ENCODE assay signal across 10 cellular contexts in genomic region chr12:122979001-122979907, GRCh38. TPM values are rescaled to one million over a fixed set of nuclear protein-coding genes. Genes with fewer than 3 reads are reported as not detected.
DNase-seq lines count a peak whose midpoint lies in the region; ATAC-seq, FAIRE-seq and TF ChIP-seq lines count a peak whose summit lies in the region.
"Had no signal": no experiment of that assay in that cellular context is flagged by ENCODE, and none has a peak within 500 bp of the region (broad histone marks: within the 10 kb centered on the region; RNA-seq: fewer than 3 reads in every experiment).

No MANE protein-coding gene starts in this region.

- peaks cover 30 to 70% (median 53%) of the 10 kb centered on the region in 7 donors for H3K4me1 Mint-ChIP-seq in naive thymus-derived CD4-positive, alpha-beta T cell

- CTCF ChIA-PET in naive thymus-derived CD4-positive, alpha-beta T cell (lab: Charles Lee), result no interaction called here

- H3K4me3 ChIP-seq in BE2C (ENCODE audit: low read depth, low read length) (peak overlapping the region; percentile 88), LNCaP clone FGC (ENCODE audit: low read depth, low read length) (peak overlapping the region; percentile 94), colonic mucosa (peak overlapping the region; percentile 99), testis (no peak overlapping the region)
- peak overlapping the region; percentile 84 for H3K4me3 ChIP-seq in naive thymus-derived CD4-positive, alpha-beta T cell (ENCODE audit: low read length)

- peak; percentile 14 for DNase-seq in BE2C
- DNase-seq in LNCaP clone FGC (ENCODE audit: low read depth), result no peak
- no peak for DNase-seq in colonic mucosa
- no peak for DNase-seq in naive thymus-derived CD4-positive, alpha-beta T cell
- no peak for DNase-seq in urothelium cell line (ENCODE audit: low spot score)
- no peak for DNase-seq in testis
- no peak for DNase-seq in superior temporal gyrus (ENCODE audit: extremely low spot score)
- DNase-seq: NCI-H1930 had no signal

- peak overlapping the region; percentile 88 for H3K27ac ChIP-seq in colonic mucosa
- peak overlapping the region; percentile 81 for H3K27ac ChIP-seq in naive thymus-derived CD4-positive, alpha-beta T cell (ENCODE audit: low read depth, low read length)
- H3K27ac ChIP-seq in testis, result no peak overlapping the region

- H3K27me3 Mint-ChIP-seq in naive thymus-derived CD4-positive, alpha-beta T cell, result peaks cover 0 to 3% (median 0%) of the 10 kb centered on the region in 5 donors

- POLR2A ChIA-PET in naive thymus-derived CD4-positive, alpha-beta T cell (lab: Charles Lee), result interaction anchor here (1.1 to 3.3 kb wide), 4 partner anchors 12 to 261 kb away, joined by 3 to 11 read pairs (median 10); partner anchors contain the start of genes ABCB9, MPHOSPH9 and MTRFR

- 58 to 75% methylated on average over 12 to 28 of the region's 28 CpGs for WGBS in testis, 2 donors

- H3K9me3 ChIP-seq in BE2C (no peaks in the 10 kb centered on the region), colonic mucosa (no peaks in the 10 kb centered on the region), testis (no peaks in the 10 kb centered on the region)
- H3K9me3 ChIP-seq in naive thymus-derived CD4-positive, alpha-beta T cell (ENCODE audit: control insufficient read depth in 2 of 3, low read length in 3 of 3), result no peaks in the 10 kb centered on the region

- peaks cover 8% of the 10 kb centered on the region; the same call in 1 of the 2 replicates for H3K4me1 ChIP-seq in BE2C
- peaks cover 34% of the 10 kb centered on the region for H3K4me1 ChIP-seq in colonic mucosa
- H3K4me1 ChIP-seq in naive thymus-derived CD4-positive, alpha-beta T cell (ENCODE audit: control insufficient read depth in 2 of 2, insufficient read depth in 2 of 2, low read length in 2 of 2), result peaks cover 41 to 47% of the 10 kb centered on the region in 2 donors
- H3K4me1 ChIP-seq in testis, result peaks cover 51% of the 10 kb centered on the region

- intact Hi-C loops in colonic mucosa (cut with DNase I) (loop anchor here (10.0 kb wide), 1 partner anchor 166 kb away; no protein-coding TSS in a partner anchor), testis (cut with DNase I; ENCODE audit: low total_unique reads) (no loop called here)
- intact Hi-C loops in naive thymus-derived CD4-positive, alpha-beta T cell (cut with micrococcal nuclease), result loop anchor here (5.0 to 10.0 kb wide), 5 partner anchors 603 to 1394 kb away; partner anchors contain the start of genes CCDC92 (in 1 of the 2), DIABLO (in 1 of the 2), KDM2B (in 1 of the 2) and TCTN2 (in 1 of the 2)

- H3K27me3 ChIP-seq in BE2C, result no peaks in the 10 kb centered on the region
- H3K27me3 ChIP-seq in colonic mucosa, result no peaks in the 10 kb centered on the region
- H3K27me3 ChIP-seq in naive thymus-derived CD4-positive, alpha-beta T cell (ENCODE audit: control insufficient read depth in 2 of 2, insufficient read depth in 2 of 2, low read length in 2 of 2), result no peaks in the 10 kb centered on the region
- no peaks in the 10 kb centered on the region for H3K27me3 ChIP-seq in testis

- no peak for FAIRE-seq in urothelium cell line (lab: Jason Lieb, UNC)
- FAIRE-seq: endometrium had no signal

- peak overlapping the region; percentile 89 to 92 for H3K9ac ChIP-seq in colonic mucosa (ENCODE audit: low read depth in 2 of 2, low read length in 2 of 2)

- no peak for TF ChIP-seq CTCF in BE2C (IDR thresholded peaks at IDR 0.05; ENCODE audit: low read depth, low read length)
- no peak for TF ChIP-seq CTCF in LNCaP clone FGC (IDR thresholded peaks at IDR 0.05; ENCODE audit: control insufficient read depth, extremely low read depth, insufficient read depth)
- no peak for TF ChIP-seq CTCF in colonic mucosa (IDR thresholded peaks at IDR 0.05)
- no peak for TF ChIP-seq CTCF in testis (IDR thresholded peaks at IDR 0.05)

- peaks cover 0 to 12% (median 0%) of the 10 kb centered on the region in 5 donors for H3K36me3 Mint-ChIP-seq in naive thymus-derived CD4-positive, alpha-beta T cell

- TF ChIP-seq POLR2A in testis (IDR thresholded peaks at IDR 0.05), result no peak

- H3K4me3 Mint-ChIP-seq in naive thymus-derived CD4-positive, alpha-beta T cell, result peak overlapping the region; percentile 86 to 95 (median 90)

- peak overlapping the region; percentile 81 to 92 (median 87) for H3K27ac Mint-ChIP-seq in naive thymus-derived CD4-positive, alpha-beta T cell

- ATAC-seq in naive thymus-derived CD4-positive, alpha-beta T cell, result no peak
- no peak for ATAC-seq in GM19467 (IDR thresholded peaks at IDR 0.05; ENCODE audit: unreplicated experiment)

- peaks cover 0 to 7% (median 0%) of the 10 kb centered on the region in 11 donors for H3K9me3 Mint-ChIP-seq in naive thymus-derived CD4-positive, alpha-beta T cell

- H3K36me3 ChIP-seq in BE2C (peaks cover 16% of the 10 kb centered on the region), colonic mucosa (no peaks in the 10 kb centered on the region), testis (ENCODE audit: low read depth, missing control alignments) (no peaks in the 10 kb centered on the region)
- H3K36me3 ChIP-seq in naive thymus-derived CD4-positive, alpha-beta T cell (ENCODE audit: control insufficient read depth in 2 of 3, insufficient read depth in 3 of 3, low read length in 3 of 3), result peaks cover 0 to 37% (median 3%) of the 10 kb centered on the region in 3 experiments

RNA-seq across cellular contexts. Expression of gene ARL6IP4, which starts 1.2 kb away (rescaled TPM):
- polyA plus RNA-seq in BE2C (2012; ENCODE audit: insufficient read depth, insufficient read length, low read depth), result 558 TPM
- total RNA-seq in colonic mucosa (100 to 1,000 TPM; 130 to 192 TPM), testis (100 to 1,000 TPM; 169 to 190 TPM)
- total RNA-seq in naive thymus-derived CD4-positive, alpha-beta T cell, result 100 to 1,000 TPM; 137 to 189 (median 169) TPM
- 100 to 1,000 TPM; 201 to 295 TPM for polyA plus RNA-seq in naive thymus-derived CD4-positive, alpha-beta T cell
- polyA plus RNA-seq in testis (ENCODE audit: insufficient read depth, low read depth, low replicate concordance), result 210 TPM

RNA-seq across cellular contexts. Expression of gene OGFOD2, which starts 4.2 kb away (rescaled TPM):
- polyA plus RNA-seq in BE2C (2012; ENCODE audit: insufficient read depth, insufficient read length, low read depth), result 71.8 TPM
- total RNA-seq in colonic mucosa (10 to 100 TPM; 15.9 to 28.1 TPM), testis (10 to 100 TPM; 35.0 to 56.5 TPM)
- total RNA-seq in naive thymus-derived CD4-positive, alpha-beta T cell, result 10 to 100 TPM; 17.4 to 49.1 (median 27.2) TPM
- polyA plus RNA-seq in naive thymus-derived CD4-positive, alpha-beta T cell, result 10 to 100 TPM; 16.8 to 19.5 TPM
- 47.2 TPM for polyA plus RNA-seq in testis (ENCODE audit: insufficient read depth, low read depth, low replicate concordance)

RNA-seq across cellular contexts. Expression of gene ABCB9, which starts 13.0 kb away (rescaled TPM):
- polyA plus RNA-seq in BE2C (2012; ENCODE audit: insufficient read depth, insufficient read length, low read depth), result 23.6 TPM
- 1 to 10 TPM; 4.3 to 4.5 TPM for total RNA-seq in colonic mucosa
- total RNA-seq in naive thymus-derived CD4-positive, alpha-beta T cell, result 1 to 10 TPM; 6.2 to 8.9 (median 7.1) TPM
- polyA plus RNA-seq in naive thymus-derived CD4-positive, alpha-beta T cell, result 1 to 10 TPM in 1 of 2 donors, under 1 TPM in 1; 0.74 to 1.5 TPM
- total RNA-seq in testis, result 10 to 100 TPM; 75.3 to 82.8 TPM
- 41.6 TPM for polyA plus RNA-seq in testis (ENCODE audit: insufficient read depth, low read depth, low replicate concordance)

Comparison
In these comparisons a context has a peak if more than half of its experiments do, and no peak if none do; other contexts are left out.
1. H3K4me3 ChIP-seq: peak in BE2C (single experiment), LNCaP clone FGC (single experiment), colonic mucosa (single experiment) and naive thymus-derived CD4-positive, alpha-beta T cell (single experiment); none in testis (0 of 2).
2. H3K27ac ChIP-seq: peak in colonic mucosa (single experiment) and naive thymus-derived CD4-positive, alpha-beta T cell (single experiment); none in testis (0 of 2).
3. RNA of gene ABCB9, which starts 13.0 kb away (total RNA-seq): 75.3 to 82.8 TPM in testis; 6.2 to 8.9 TPM in naive thymus-derived CD4-positive, alpha-beta T cell and 4.3 to 4.5 TPM in colonic mucosa; every median in the first group is over 4 times any median in the second.